ENCODE assay signal across 8 cellular contexts in the genomic region with DNA sequence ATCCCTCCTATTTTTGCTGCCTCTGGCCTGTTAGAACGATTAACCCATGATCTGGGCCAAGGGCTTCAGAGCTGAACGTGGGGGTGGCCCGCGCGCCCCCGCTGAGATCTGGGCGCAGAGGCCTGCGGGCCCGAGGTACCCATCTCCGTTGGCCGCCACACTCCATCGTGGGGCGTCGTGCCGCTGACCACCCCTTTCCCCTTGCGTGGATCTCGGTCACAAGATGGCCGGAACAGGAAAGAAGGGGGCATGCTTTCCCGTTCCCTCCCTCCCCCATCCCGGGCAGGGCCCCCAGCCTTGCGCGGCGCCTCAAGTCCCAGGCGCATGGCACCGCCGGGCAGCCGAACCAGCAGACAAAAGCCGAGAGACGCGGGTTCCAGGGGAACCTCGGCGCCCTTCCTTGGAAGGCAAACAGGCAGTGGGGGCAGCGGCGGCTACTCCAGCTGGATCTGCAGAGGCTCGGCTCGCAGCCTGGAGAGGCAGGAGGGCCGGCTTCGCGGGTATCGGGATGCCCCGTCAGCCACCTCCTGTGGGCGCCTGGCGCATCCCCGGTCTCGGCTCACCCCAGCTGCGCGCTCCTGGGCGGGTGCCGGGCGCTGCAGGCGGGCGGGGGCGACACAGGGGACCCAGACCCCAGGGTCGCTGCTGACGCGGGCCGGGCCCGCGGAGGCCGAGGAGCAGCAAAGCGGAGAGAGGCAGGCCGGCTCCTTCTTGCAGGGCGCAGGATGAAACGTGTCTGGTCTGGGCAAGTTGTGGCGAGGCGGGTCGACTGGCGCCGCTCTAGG. TPM values are rescaled to one million over a fixed set of nuclear protein-coding genes. Genes with fewer than 3 reads are reported as not detected.
DNase-seq lines count a peak whose midpoint lies in the region; ATAC-seq and TF ChIP-seq lines count a peak whose summit lies in the region.

No MANE protein-coding gene starts in this region.

- H3K36me3 ChIP-seq in PC-3 (ENCODE audit: low read depth, low read length) (no peaks in the 10 kb centered on the region), mesenchymal stem cell (ENCODE audit: control insufficient read depth in 1 of 2, insufficient read depth in 2 of 2, low read depth in 1 of 2, low read length in 2 of 2) (peaks cover 10 to 12% of the 10 kb centered on the region in 2 experiments), upper lobe of right lung (no peaks in the 10 kb centered on the region)

- no peaks in the 10 kb centered on the region for H4K20me1 ChIP-seq in H9 (ENCODE audit: control insufficient read depth, insufficient read depth, insufficient read length)
- no peaks in the 10 kb centered on the region for H4K20me1 ChIP-seq in PC-3 (ENCODE audit: low read length)

- H3T11ph ChIP-seq in H9 (ENCODE audit: low read length) = no peak overlapping the region

- no peaks in the 10 kb centered on the region for H3K27me3 ChIP-seq in H9 (ENCODE audit: insufficient read depth, low read length)
- no peaks in the 10 kb centered on the region for H3K27me3 ChIP-seq in PC-3 (ENCODE audit: low read length)
- H3K27me3 ChIP-seq in mesenchymal stem cell (ENCODE audit: control insufficient read depth in 1 of 2, insufficient read depth in 1 of 2, low read length in 2 of 2) = no peaks in the 10 kb centered on the region
- peaks cover 45% of the 10 kb centered on the region for H3K27me3 ChIP-seq in upper lobe of right lung

- H3K79me1 ChIP-seq in H9 (ENCODE audit: insufficient read depth, low read depth, low read length, poor library complexity, severe bottlenecking) (no peaks in the 10 kb centered on the region), mesenchymal stem cell (replicated peaks; ENCODE audit: low read length, poor library complexity, severe bottlenecking) (peaks cover 15% of the 10 kb centered on the region)

- intact Hi-C loops in PC-3 (cut with micrococcal nuclease) = no loop called here
- intact Hi-C loops in upper lobe of right lung (cut with DNase I) = no loop called here

- peak overlapping the region; percentile 81 to 92 for H3K4me3 Mint-ChIP-seq in H9

- H3K36me3 Mint-ChIP-seq in H9 (ENCODE audit: insufficient read depth in 1 of 3, low read depth in 3 of 3) = peaks cover 10 to 18% (median 17%) of the 10 kb centered on the region in 3 experiments

- H3K9me3 Mint-ChIP-seq in H9 = no peaks in the 10 kb centered on the region; a peak in 1 of 5 replicates

- H2AK5ac ChIP-seq in H9 (ENCODE audit: insufficient read length, low read length) (no peak overlapping the region), mesenchymal stem cell (ENCODE audit: low read length, severe bottlenecking) (no peak overlapping the region)

- H3K23me2 ChIP-seq in H9 (ENCODE audit: insufficient read length, low read depth, low read length, poor library complexity, severe bottlenecking) = peaks cover 9% of the 10 kb centered on the region

- H2AFZ ChIP-seq in H9 (ENCODE audit: low read length) (no peak overlapping the region), PC-3 (ENCODE audit: low read length) (peak overlapping the region; percentile 74), mesenchymal stem cell (ENCODE audit: low read depth, low read length) (peak overlapping the region; percentile 89)

- H3K23ac ChIP-seq in H9 (ENCODE audit: insufficient read length, low read depth, low read length) (no peak overlapping the region), mesenchymal stem cell (ENCODE audit: low read length in 2 of 2) (peak overlapping the region in 1 of 2 experiments; percentile 99)

- H3K9me3 ChIP-seq in H9 (ENCODE audit: control insufficient read depth, low read depth, low read length) = no peaks in the 10 kb centered on the region
- no peaks in the 10 kb centered on the region for H3K9me3 ChIP-seq in PC-3 (ENCODE audit: low read length)
- H3K9me3 ChIP-seq in mesenchymal stem cell (ENCODE audit: control insufficient read depth, low read length) = no peaks in the 10 kb centered on the region
- no peaks in the 10 kb centered on the region for H3K9me3 ChIP-seq in upper lobe of right lung

- peak; percentile 52 for ATAC-seq in PC-3
- ATAC-seq in upper lobe of right lung = peak; percentile 33
- ATAC-seq in HG02840 (IDR thresholded peaks at IDR 0.05; ENCODE audit: low FRiP score, unreplicated experiment) = no peak

- no peak overlapping the region for H2BK120ac ChIP-seq in H9 (ENCODE audit: low read depth, low read length, poor library complexity, severe bottlenecking)
- peak overlapping the region; percentile 85 for H2BK120ac ChIP-seq in mesenchymal stem cell (ENCODE audit: low read depth, low read length)

- no CpG with 5 or more reads among the region's 69 CpGs for WGBS in H9 (ENCODE audit: extremely low coverage, insufficient read length, low lambda C conversion rate)
- WGBS in mesenchymal stem cell = under 1% methylated on average over 61 of the region's 69 CpGs

- H4K8ac ChIP-seq in H9 (replicated peaks; ENCODE audit: insufficient read length, low read depth, low read length) (no peak overlapping the region), mesenchymal stem cell (ENCODE audit: low read length) (peak overlapping the region; percentile 59)

- H4K5ac ChIP-seq in H9 (ENCODE audit: insufficient read length, low read depth, low read length) = no peak overlapping the region

- H2BK15ac ChIP-seq in H9 (ENCODE audit: low read depth, low read length) (no peak overlapping the region), mesenchymal stem cell (ENCODE audit: low read depth, poor library complexity, severe bottlenecking) (peak overlapping the region; percentile 92)

- H3K4ac ChIP-seq in H9 (ENCODE audit: low read depth, low read length) = no peak overlapping the region
- peak overlapping the region; percentile 73 to 95 for H3K4ac ChIP-seq in mesenchymal stem cell (ENCODE audit: low read depth in 1 of 2, low read length in 2 of 2)

- H3K4me3 ChIP-seq in PC-3 (ENCODE audit: low read length) = peak overlapping the region; percentile 70
- H3K4me3 ChIP-seq in mesenchymal stem cell (ENCODE audit: insufficient read depth in 1 of 2, low read depth in 1 of 2, low read length in 2 of 2) = peak overlapping the region; percentile 82 to 86
- peak overlapping the region; percentile 56 for H3K4me3 ChIP-seq in upper lobe of right lung

- no peak for TF ChIP-seq CTCF in GM10248 (IDR thresholded peaks at IDR 0.05; ENCODE audit: control extremely low read depth, extremely low read depth, low read depth, missing control alignments)
- no peak for TF ChIP-seq CTCF in H9 (conservative IDR thresholded peaks at IDR 0.05)
- no peak for TF ChIP-seq CTCF in PC-3 (conservative IDR thresholded peaks at IDR 0.05; ENCODE audit: low read depth, low read length)
- TF ChIP-seq CTCF in upper lobe of right lung (IDR thresholded peaks at IDR 0.05) = no peak

- H3K18ac ChIP-seq in H9 (ENCODE audit: insufficient read length, low read depth, low read length) (peak overlapping the region; percentile 32), mesenchymal stem cell (ENCODE audit: low read depth in 1 of 2, low read length in 2 of 2) (peak overlapping the region; percentile 80 to 91)

- BruUV-seq in PC-3 (replicated peaks; lab: Mats Ljungman, UMichigan) = no TSS peak

- no peak overlapping the region for H2BK20ac ChIP-seq in H9 (ENCODE audit: low read depth, low read length, poor library complexity, severe bottlenecking)

- H2BK5ac ChIP-seq in H9 (ENCODE audit: insufficient read length, low read length) (no peak overlapping the region), mesenchymal stem cell (ENCODE audit: low read depth, low read length, poor library complexity, severe bottlenecking) (peak overlapping the region; percentile 87)

- H3K4me2 ChIP-seq in H9 (ENCODE audit: insufficient read depth, insufficient read length, low read length) = peak overlapping the region; percentile 91
- peak overlapping the region; percentile 89 for H3K4me2 ChIP-seq in PC-3 (ENCODE audit: low read length)
- peak overlapping the region; percentile 89 for H3K4me2 ChIP-seq in mesenchymal stem cell (ENCODE audit: low read length, poor library complexity, severe bottlenecking)

- H3K9me2 ChIP-seq in PC-3 (replicated peaks; ENCODE audit: low read length) = no peaks in the 10 kb centered on the region

- H3K27ac ChIP-seq in H9 (ENCODE audit: insufficient read length, low read depth, low read length) (no peak overlapping the region), PC-3 (ENCODE audit: low read length) (no peak overlapping the region), mesenchymal stem cell (ENCODE audit: low read length, poor library complexity, severe bottlenecking) (peak overlapping the region; percentile 78), upper lobe of right lung (peak overlapping the region; percentile 36)

- peaks cover 2% of the 10 kb centered on the region; the same call in 1 of the 2 replicates for H3K79me2 ChIP-seq in H9 (ENCODE audit: insufficient read depth, low read length)
- H3K79me2 ChIP-seq in PC-3 (ENCODE audit: low read length) = no peaks in the 10 kb centered on the region

- H3K14ac ChIP-seq in H9 (ENCODE audit: insufficient read depth, low read length) = peak overlapping the region; percentile 38
- H3K14ac ChIP-seq in mesenchymal stem cell (ENCODE audit: low read length in 2 of 2) = peak overlapping the region in 1 of 2 experiments; percentile 93

- POLR2A ChIA-PET in GM10248 (lab: Yijun Ruan, JAX) = interaction anchor here (0.5 kb wide), 1 partner anchor 310 kb away, joined by 5 read pairs; no protein-coding TSS in a partner anchor
- POLR2A ChIA-PET in PC-3 (lab: Charles Lee; ENCODE audit: unreplicated experiment) = no interaction called here

- H3K4me1 Mint-ChIP-seq in H9 = peaks cover 17 to 21% of the 10 kb centered on the region in 2 experiments

- H3K27me3 Mint-ChIP-seq in H9 (ENCODE audit: low read depth) = peaks cover 11% of the 10 kb centered on the region

- H3K9ac ChIP-seq in H9 (ENCODE audit: extremely low read depth, insufficient read length, low read length) = peak overlapping the region; percentile 56
- H3K9ac ChIP-seq in PC-3 (ENCODE audit: low read length) = no peak overlapping the region
- peak overlapping the region; percentile 84 for H3K9ac ChIP-seq in mesenchymal stem cell (ENCODE audit: low read length)

- H3K27ac Mint-ChIP-seq in H9 = no peak overlapping the region

- DNase-seq in GM10248 (ENCODE audit: extremely low spot score) = peak; percentile 23
- peak; percentile 61 for DNase-seq in H9
- DNase-seq in PC-3 = no peak
- peak; percentile 82 for DNase-seq in ecto neural progenitor cell (ENCODE audit: low spot score)
- peak; percentile 74 for DNase-seq in mesenchymal stem cell
- DNase-seq in upper lobe of right lung = no peak
- no peak for DNase-seq in NCI-H1930 (lab: John Stamatoyannopoulos, UW)

- CTCF ChIA-PET in GM10248 (lab: Yijun Ruan, JAX) = interaction anchor here (1.1 to 1.4 kb wide), 2 partner anchors 11 to 12 kb away, joined by 3 read pairs; no protein-coding TSS in a partner anchor
- CTCF ChIA-PET in PC-3 (lab: Charles Lee) = no interaction called here

- peak overlapping the region; percentile 22 for H2BK12ac ChIP-seq in H9 (ENCODE audit: insufficient read length, low read depth, low read length)
- peak overlapping the region in 1 of 2 experiments; percentile 42 for H2BK12ac ChIP-seq in mesenchymal stem cell (ENCODE audit: low read length in 2 of 2)

- H3K4me1 ChIP-seq in H9 (ENCODE audit: insufficient read depth, low read length) = peaks cover 2% of the 10 kb centered on the region; the same call in 1 of the 2 replicates
- peaks cover 4% of the 10 kb centered on the region for H3K4me1 ChIP-seq in PC-3 (ENCODE audit: insufficient read depth, low read length)
- H3K4me1 ChIP-seq in mesenchymal stem cell (ENCODE audit: control insufficient read depth, insufficient read depth, low read depth, low read length) = peaks cover 13% of the 10 kb centered on the region
- peaks cover 10% of the 10 kb centered on the region for H3K4me1 ChIP-seq in upper lobe of right lung

- H3K56ac ChIP-seq in H9 (ENCODE audit: insufficient read length, low read depth, low read length) = no peak overlapping the region

- H4K91ac ChIP-seq in H9 (ENCODE audit: insufficient read length, low read depth, low read length) = no peak overlapping the region
- peak overlapping the region; percentile 74 for H4K91ac ChIP-seq in mesenchymal stem cell (ENCODE audit: low read length)

- H3F3A ChIP-seq in PC-3 (ENCODE audit: low read length, unreplicated experiment) = no peaks in the 10 kb centered on the region

RNA-seq across cellular contexts. Expression of gene DZIP1, which starts 0.5 kb away (rescaled TPM):
- 31.5 and 33.6 TPM in 2 replicates for total RNA-seq in H9 (2021)
- total RNA-seq in PC-3 (2014; rRNA removed) = 1.8 and 3.5 TPM in 2 replicates
- 57.1 TPM for polyA plus RNA-seq in mesenchymal stem cell (2013, experiment 1 of 2)
- 56.1 TPM for polyA plus RNA-seq in mesenchymal stem cell (2013, experiment 2 of 2)
- total RNA-seq in upper lobe of right lung = 7.1 TPM

RNA-seq across cellular contexts. Expression of gene DNAJC3, which starts 32.9 kb away (rescaled TPM):
- 21.2 and 21.5 TPM in 2 replicates for total RNA-seq in H9 (2021)
- total RNA-seq in PC-3 (2014; rRNA removed) = 17.8 and 20.5 TPM in 2 replicates
- polyA plus RNA-seq in mesenchymal stem cell (2013, experiment 1 of 2) = 45.0 TPM
- polyA plus RNA-seq in mesenchymal stem cell (2013, experiment 2 of 2) = 46.6 TPM
- 67.9 TPM for total RNA-seq in upper lobe of right lung

Comparison
In these comparisons a context has a peak if more than half of its experiments do, and no peak if none do; other contexts are left out.
1. DNase-seq: peak in GM10248 (single experiment), H9 (single experiment), ecto neural progenitor cell (single experiment) and mesenchymal stem cell (single experiment); none in PC-3 (single experiment), upper lobe of right lung (single experiment) and NCI-H1930 (0 of 2).
2. H3K27ac ChIP-seq: peak in mesenchymal stem cell (single experiment) and upper lobe of right lung (single experiment); none in H9 (single experiment) and PC-3 (single experiment).
3. Peak in every context shown above with its lines, with median percentiles within 50 percentile points of each other: H3K4me2 ChIP-seq and H3K4me3 ChIP-seq.